In the genomic region with DNA sequence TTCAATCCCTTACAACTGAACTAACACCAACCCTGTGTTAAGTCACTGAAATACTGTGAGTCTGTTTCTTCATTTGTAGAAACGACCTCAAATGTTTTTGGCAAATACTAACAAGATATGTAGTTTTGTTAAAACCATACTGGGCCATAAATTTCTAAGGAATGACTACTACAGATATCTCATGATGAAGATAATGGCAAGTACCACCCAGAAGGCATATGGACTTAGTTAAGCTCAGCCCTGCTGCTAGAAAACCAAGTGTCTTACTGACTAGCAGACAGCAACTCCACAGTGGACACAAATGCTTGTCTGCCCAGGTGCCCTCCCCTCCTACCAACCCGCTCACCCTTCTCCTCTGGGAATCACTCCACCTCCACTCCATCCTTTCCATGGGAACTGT, we compare ENCODE assay signal across 1 cellular context.
A peak's percentile ranks its signal among the peaks of the same experiment; 100 is the strongest.
TF ChIP-seq lines count a peak whose summit lies in the region.

No MANE protein-coding gene starts in this region.

TF ChIP-seq in K562, 482 proteins besides CTCF, POLR2A, EP300 and RAD21 (continued from another document):
- TF ChIP-seq, protein P1, sequence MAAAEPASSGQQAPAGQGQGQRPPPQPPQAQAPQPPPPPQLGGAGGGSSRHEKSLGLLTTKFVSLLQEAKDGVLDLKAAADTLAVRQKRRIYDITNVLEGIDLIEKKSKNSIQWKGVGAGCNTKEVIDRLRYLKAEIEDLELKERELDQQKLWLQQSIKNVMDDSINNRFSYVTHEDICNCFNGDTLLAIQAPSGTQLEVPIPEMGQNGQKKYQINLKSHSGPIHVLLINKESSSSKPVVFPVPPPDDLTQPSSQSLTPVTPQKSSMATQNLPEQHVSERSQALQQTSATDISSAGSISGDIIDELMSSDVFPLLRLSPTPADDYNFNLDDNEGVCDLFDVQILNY (CRISPR knock-in tag; IDR thresholded peaks at IDR 0.05): no peak
- TF ChIP-seq, protein P2, sequence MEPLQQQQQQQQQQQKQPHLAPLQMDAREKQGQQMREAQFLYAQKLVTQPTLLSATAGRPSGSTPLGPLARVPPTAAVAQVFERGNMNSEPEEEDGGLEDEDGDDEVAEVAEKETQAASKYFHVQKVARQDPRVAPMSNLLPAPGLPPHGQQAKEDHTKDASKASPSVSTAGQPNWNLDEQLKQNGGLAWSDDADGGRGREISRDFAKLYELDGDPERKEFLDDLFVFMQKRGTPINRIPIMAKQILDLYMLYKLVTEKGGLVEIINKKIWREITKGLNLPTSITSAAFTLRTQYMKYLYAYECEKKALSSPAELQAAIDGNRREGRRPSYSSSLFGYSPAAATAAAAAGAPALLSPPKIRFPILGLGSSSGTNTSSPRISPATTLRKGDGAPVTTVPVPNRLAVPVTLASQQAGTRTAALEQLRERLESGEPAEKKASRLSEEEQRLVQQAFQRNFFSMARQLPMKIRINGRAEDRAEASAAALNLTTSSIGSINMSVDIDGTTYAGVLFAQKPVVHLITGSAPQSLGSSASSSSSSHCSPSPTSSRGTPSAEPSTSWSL (CRISPR knock-in tag; IDR thresholded peaks at IDR 0.05; ENCODE audit: borderline replicate concordance): no peak
- TF ChIP-seq POLR2H (tag; IDR thresholded peaks at IDR 0.05; ENCODE audit: low read depth) (0 out of 2 replicates have a peak, but pooled peaks have one; percentile 46), MAFG (tag; conservative IDR thresholded peaks at IDR 0.05) (no peak)
- TF ChIP-seq, protein P3, sequence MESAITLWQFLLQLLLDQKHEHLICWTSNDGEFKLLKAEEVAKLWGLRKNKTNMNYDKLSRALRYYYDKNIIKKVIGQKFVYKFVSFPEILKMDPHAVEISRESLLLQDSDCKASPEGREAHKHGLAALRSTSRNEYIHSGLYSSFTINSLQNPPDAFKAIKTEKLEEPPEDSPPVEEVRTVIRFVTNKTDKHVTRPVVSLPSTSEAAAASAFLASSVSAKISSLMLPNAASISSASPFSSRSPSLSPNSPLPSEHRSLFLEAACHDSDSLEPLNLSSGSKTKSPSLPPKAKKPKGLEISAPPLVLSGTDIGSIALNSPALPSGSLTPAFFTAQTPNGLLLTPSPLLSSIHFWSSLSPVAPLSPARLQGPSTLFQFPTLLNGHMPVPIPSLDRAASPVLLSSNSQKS (CRISPR knock-in tag; IDR thresholded peaks at IDR 0.05): 0 out of 2 replicates have a peak, but pooled peaks have one; percentile 42
